8 cellular contexts compared by ENCODE assay signal in the genomic region with DNA sequence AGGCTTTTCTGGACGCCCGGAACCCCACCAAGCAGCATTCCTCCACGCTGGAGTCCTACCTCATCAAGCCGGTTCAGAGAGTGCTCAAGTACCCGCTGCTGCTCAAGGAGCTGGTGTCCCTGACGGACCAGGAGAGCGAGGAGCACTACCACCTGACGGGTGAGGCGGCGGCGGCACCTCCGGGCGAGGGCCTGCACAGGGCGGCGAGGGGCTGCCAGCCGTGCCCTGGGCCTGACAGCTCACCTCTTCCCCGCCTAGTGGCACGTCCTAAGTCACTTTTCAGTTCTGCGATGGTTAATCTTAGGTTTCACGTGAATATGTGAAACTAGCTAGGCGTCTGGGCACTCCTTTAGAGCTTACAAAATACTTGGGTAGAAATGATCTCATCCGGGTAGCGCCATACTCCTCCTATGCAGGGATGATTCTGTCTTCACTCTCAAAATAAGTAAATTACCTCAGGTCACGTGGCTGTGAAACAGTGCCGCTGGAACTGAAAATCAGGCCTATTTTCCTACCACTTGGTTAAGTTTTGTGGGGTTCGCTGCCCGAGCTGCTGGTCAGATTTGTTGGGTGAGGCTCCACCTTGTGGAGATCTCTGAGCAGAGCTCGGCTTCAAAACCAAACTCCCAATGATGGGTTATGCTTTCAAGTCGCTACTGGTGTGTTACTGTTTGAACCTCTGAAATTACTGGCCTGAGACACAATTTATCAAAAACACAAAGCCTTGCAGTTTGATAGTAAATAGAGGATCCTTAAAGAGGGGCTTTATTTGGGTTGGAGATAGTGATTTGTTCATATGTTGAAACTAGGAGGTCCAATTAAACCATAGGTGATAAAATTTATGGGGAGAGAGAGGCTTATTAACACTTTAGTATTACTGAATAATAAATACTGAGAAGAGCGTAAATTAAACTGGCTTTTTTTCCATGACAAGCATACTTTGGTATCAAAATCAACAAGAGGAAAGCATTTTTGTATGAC.
DNase-seq lines count a peak whose midpoint lies in the region; ATAC-seq and TF ChIP-seq lines count a peak whose summit lies in the region.

No MANE protein-coding gene starts in this region.

- peaks cover 12% of the 10 kb centered on the region for H3K4me1 Mint-ChIP-seq in nephron

- no peaks in the 10 kb centered on the region for H3K9me3 Mint-ChIP-seq in nephron

- peak; percentile 2 for DNase-seq in activated CD4-positive, CD25-positive, alpha-beta regulatory T cell treated with anti-CD3 and anti-CD28 coated beads, Interleukin-2, amount 50 U/mL, for 16 hours (ENCODE audit: low read depth, low spot score)
- DNase-seq in activated CD4-positive, CD25-positive, alpha-beta regulatory T cell (lab: John Stamatoyannopoulos, UW), result no peak
- DNase-seq in SW480 (ENCODE audit: low spot score), result peak; percentile 2
- DNase-seq in fibroblast of gingiva (ENCODE audit: low read depth), result peak; percentile 65
- DNase-seq in NCI-H1048 (lab: John Stamatoyannopoulos, UW), result no peak
- DNase-seq in MV-4-11 (lab: John Stamatoyannopoulos, UW), result no peak

- H3K27ac Mint-ChIP-seq in nephron, result no peak overlapping the region

- ATAC-seq in HG02884 (IDR thresholded peaks at IDR 0.05; ENCODE audit: unreplicated experiment), result peak; percentile 62

- H3K4me3 Mint-ChIP-seq in nephron, result no peak overlapping the region

- no peaks in the 10 kb centered on the region for H3K27me3 Mint-ChIP-seq in nephron (ENCODE audit: low read depth)

- peaks cover 31% of the 10 kb centered on the region for H3K36me3 Mint-ChIP-seq in nephron (ENCODE audit: low read depth)

- TF ChIP-seq CTCF in nephron (IDR thresholded peaks at IDR 0.05; ENCODE audit: unreplicated experiment in 3 of 3), result peak; percentile 63 to 73 (median 69)

Comparison
In these comparisons a context has a peak if more than half of its experiments do, and no peak if none do; other contexts are left out.
1. DNase-seq: peak in activated CD4-positive, CD25-positive, alpha-beta regulatory T cell treated with anti-CD3 and anti-CD28 coated beads, Interleukin-2, amount 50 U/mL, for 16 hours (single experiment), SW480 (single experiment) and fibroblast of gingiva (single experiment); none in activated CD4-positive, CD25-positive, alpha-beta regulatory T cell (0 of 4), NCI-H1048 (single experiment) and MV-4-11 (single experiment).